8 cellular contexts compared by ENCODE assay signal in the genomic region with DNA sequence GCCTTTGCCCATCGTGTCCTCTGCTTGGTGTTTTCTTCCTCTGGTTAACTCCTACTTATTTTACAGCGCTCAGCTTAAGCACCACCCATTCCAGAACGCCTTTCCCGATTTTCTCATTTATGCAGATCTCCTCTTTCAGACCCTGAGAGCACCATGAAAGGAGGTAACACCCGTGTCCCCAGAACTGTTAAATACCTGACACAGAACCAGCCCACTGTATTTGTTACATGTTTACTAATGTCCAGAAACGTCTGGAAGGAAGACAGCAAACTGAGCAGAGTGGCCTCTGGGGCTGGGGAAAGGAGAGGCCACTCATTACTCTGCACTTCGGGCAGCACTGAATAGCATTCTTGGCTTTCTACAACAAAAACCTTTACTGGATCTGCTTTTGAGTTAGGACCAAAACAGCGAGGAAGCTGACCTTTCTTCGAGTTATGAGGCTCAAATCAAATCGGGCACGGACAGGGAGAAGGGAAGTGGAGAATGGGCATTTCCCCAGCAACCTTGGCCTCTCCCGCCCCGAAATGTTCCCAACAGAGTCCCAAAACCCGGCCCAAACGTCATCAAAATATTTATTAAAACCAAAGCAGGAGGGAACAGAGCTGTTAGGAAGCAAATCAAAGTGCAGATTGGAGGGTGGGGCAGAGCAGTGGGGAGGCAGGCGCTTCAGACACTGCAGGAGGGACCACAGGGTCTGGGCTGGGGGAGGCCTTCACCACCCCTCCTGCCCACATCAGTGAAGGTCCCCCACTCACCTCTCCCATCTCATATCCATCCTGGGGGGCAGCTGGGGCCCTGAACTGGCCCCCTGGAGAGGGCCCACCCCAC. TPM values are rescaled to one million over a fixed set of nuclear protein-coding genes. Genes with fewer than 3 reads are reported as not detected.
DNase-seq lines count a peak whose midpoint lies in the region; TF ChIP-seq lines count a peak whose summit lies in the region.

No MANE protein-coding gene starts in this region.

- intact Hi-C loops in prostate gland (cut with DNase I) = loop anchor here (5.0 kb wide), 1 partner anchor 57 kb away; the partner anchor contains the start of gene ZNF341

- H3K27me3 ChIP-seq in Peyer's patch (no peaks in the 10 kb centered on the region), prostate gland (replicated peaks; ENCODE audit: insufficient read depth) (no peaks in the 10 kb centered on the region), MG63 (no peaks in the 10 kb centered on the region)

- peak overlapping the region; percentile 81 to 93 (median 88) for H3K4me3 ChIP-seq in Peyer's patch
- peak overlapping the region; percentile 56 for H3K4me3 ChIP-seq in fibroblast of mammary gland (ENCODE audit: control insufficient read depth, low read depth, low read length)
- peak overlapping the region; percentile 70 to 78 for H3K4me3 ChIP-seq in prostate gland
- no peak overlapping the region for H3K4me3 ChIP-seq in MG63

- TF ChIP-seq POLR2A in Peyer's patch (IDR thresholded peaks at IDR 0.05) (no peak), prostate gland (IDR thresholded peaks at IDR 0.05) (no peak)

- WGBS in prostate gland = 35% methylated on average over 16 of the region's 16 CpGs

- H3K9me3 ChIP-seq in Peyer's patch = no peaks in the 10 kb centered on the region
- H3K9me3 ChIP-seq in prostate gland = no peaks in the 10 kb centered on the region
- no peaks in the 10 kb centered on the region for H3K9me3 ChIP-seq in MG63

- peak overlapping the region; percentile 82 to 90 (median 84) for H3K27ac ChIP-seq in Peyer's patch
- H3K27ac ChIP-seq in prostate gland = peak overlapping the region; percentile 90 to 92

- H3K4me1 ChIP-seq in Peyer's patch = peaks cover 0 to 39% (median 20%) of the 10 kb centered on the region in 4 donors
- peaks cover 6% of the 10 kb centered on the region for H3K4me1 ChIP-seq in prostate gland (replicated peaks)

- DNase-seq in DMS114 treated with DMSO at 0.1 percent for 48 hours (lab: John Stamatoyannopoulos, UW; ENCODE audit: unreplicated experiment) (peak; percentile 59), Peyer's patch (no peak), fibroblast of mammary gland (ENCODE audit: low read depth) (peak; percentile 54), prostate gland (ENCODE audit: low spot score) (no peak), NCI-H1436 (lab: John Stamatoyannopoulos, UW) (no peak), GF-D8 (lab: John Stamatoyannopoulos, UW) (no peak), MG63 (no peak), NCI-H1930 (lab: John Stamatoyannopoulos, UW) (no peak)

- peaks cover 0 to 6% (median 0%) of the 10 kb centered on the region in 3 donors for H3K36me3 ChIP-seq in Peyer's patch
- H3K36me3 ChIP-seq in prostate gland = no peaks in the 10 kb centered on the region
- peaks cover 29% of the 10 kb centered on the region for H3K36me3 ChIP-seq in MG63

- TF ChIP-seq CTCF in Peyer's patch (IDR thresholded peaks at IDR 0.05) (no peak), fibroblast of mammary gland (conservative IDR thresholded peaks at IDR 0.05; ENCODE audit: control insufficient read depth, insufficient read depth, low read depth, low read length) (no peak), prostate gland (IDR thresholded peaks at IDR 0.05) (no peak)

RNA-seq across cellular contexts. Expression of gene NECAB3, which starts 1.1 kb away (rescaled TPM):
- total RNA-seq in Peyer's patch (100 to 1,000 TPM in 3 of 4 donors, 10 to 100 TPM in 1; 77.1 to 146 (median 110) TPM), prostate gland (100 to 1,000 TPM; 142 to 156 TPM)
- 4.4 and 17.4 TPM in 2 replicates for total RNA-seq in MG63 (2014; rRNA removed; shearing (Covaris generic); ENCODE audit: low replicate concordance)

RNA-seq across cellular contexts. Expression of gene ACTL10, which starts 8.6 kb away (rescaled TPM):
- total RNA-seq in Peyer's patch = 1 to 10 TPM in 3 of 4 donors, not detected in 1; 1.2 to 3.1 (median 2.5) TPM
- 1 to 10 TPM; 7.9 to 8.5 TPM for total RNA-seq in prostate gland
- total RNA-seq in MG63 (2014; rRNA removed; shearing (Covaris generic); ENCODE audit: low replicate concordance) = 2.4 and 3.5 TPM in 2 replicates

RNA-seq across cellular contexts. Expression of gene E2F1, which starts 10.8 kb away (rescaled TPM):
- total RNA-seq in Peyer's patch (10 to 100 TPM in 1 of 4 donors, 1 to 10 TPM in 3; 2.1 to 32.2 (median 4.9) TPM), prostate gland (10 to 100 TPM in 1 of 2 donors, 1 to 10 TPM in 1; 2.0 to 10.1 TPM)
- total RNA-seq in MG63 (2014; rRNA removed; shearing (Covaris generic); ENCODE audit: low replicate concordance) = 52.1 and 57.2 TPM in 2 replicates

RNA-seq across cellular contexts. Expression of gene C20orf144, which starts 13.2 kb away (rescaled TPM):
- total RNA-seq in Peyer's patch (not detected), prostate gland (under 1 TPM; 0.14 to 0.91 TPM)
- total RNA-seq in MG63 (2014; rRNA removed; shearing (Covaris generic); ENCODE audit: low replicate concordance) = not detected in 2 replicates

RNA-seq across cellular contexts. Expression of gene PXMP4, which starts 44.8 kb away (rescaled TPM):
- total RNA-seq in Peyer's patch (10 to 100 TPM in 2 of 4 donors, 1 to 10 TPM in 1, under 1 TPM in 1; 0.83 to 15.3 (median 8.1) TPM), prostate gland (10 to 100 TPM; 13.3 to 25.5 TPM)
- 1.5 and 2.7 TPM in 2 replicates for total RNA-seq in MG63 (2014; rRNA removed; shearing (Covaris generic); ENCODE audit: low replicate concordance)

Comparison
In these comparisons a context has a peak if more than half of its experiments do, and no peak if none do; other contexts are left out.
1. DNase-seq: peak in DMS114 treated with DMSO at 0.1 percent for 48 hours (single experiment) and fibroblast of mammary gland (single experiment); none in Peyer's patch (0 of 3), prostate gland (single experiment), NCI-H1436 (single experiment), GF-D8 (single experiment), MG63 (single experiment) and NCI-H1930 (0 of 2).